Comparison of ENCODE assay signal across 8 cellular contexts in genomic region chr4:75726577-75726976, GRCh38. TPM values are rescaled to one million over a fixed set of nuclear protein-coding genes. Genes with fewer than 3 reads are reported as not detected.
DNase-seq lines count a peak whose midpoint lies in the region; ATAC-seq and TF ChIP-seq lines count a peak whose summit lies in the region.

No MANE protein-coding gene starts in this region.

- H3K4me1 Mint-ChIP-seq in endothelial cell (ENCODE audit: unreplicated experiment) = peaks cover 23% of the 10 kb centered on the region

- no peaks in the 10 kb centered on the region for H3K9me3 Mint-ChIP-seq in endothelial cell (ENCODE audit: unreplicated experiment)

- H3K9ac ChIP-seq in OCI-LY3 (ENCODE audit: low read length) = no peak overlapping the region

- H3K27me3 ChIP-seq in OCI-LY3 (ENCODE audit: low read depth, low read length) (no peaks in the 10 kb centered on the region), psoas muscle (ENCODE audit: insufficient read depth in 3 of 3, low read length in 2 of 3) (no peaks in the 10 kb centered on the region)

- H3K27ac ChIP-seq in OCI-LY3 (ENCODE audit: low read length) (no peak overlapping the region), psoas muscle (peak overlapping the region; percentile 99)

- ATAC-seq in psoas muscle (no peak), HG03139 (IDR thresholded peaks at IDR 0.05; ENCODE audit: unreplicated experiment) (no peak), GM19455 (IDR thresholded peaks at IDR 0.05; ENCODE audit: unreplicated experiment) (no peak)

- H3K79me2 ChIP-seq in OCI-LY3 (ENCODE audit: low read length) = peaks cover 79% of the 10 kb centered on the region

- H3K36me3 ChIP-seq in OCI-LY3 (replicated peaks; ENCODE audit: low read depth, low read length) (peaks cover 4% of the 10 kb centered on the region), psoas muscle (ENCODE audit: insufficient read depth in 1 of 2, low read depth in 1 of 2) (peaks cover 0 to 2% of the 10 kb centered on the region in 2 donors)

- intact Hi-C loops in psoas muscle (cut with DNase I) = no loop called here

- H3K4me3 ChIP-seq in OCI-LY3 (ENCODE audit: low read length) (peak overlapping the region; percentile 19; the same call in 1 of the 2 replicates), psoas muscle (peak overlapping the region; percentile 92)

- H3K36me3 Mint-ChIP-seq in endothelial cell (ENCODE audit: low read depth, unreplicated experiment) = no peaks in the 10 kb centered on the region

- WGBS in psoas muscle, 3 donors = 39 to 49% (median 41%) methylated on average over 3 of the region's 3 CpGs

- peak overlapping the region; percentile 68 for H3K4me3 Mint-ChIP-seq in endothelial cell (ENCODE audit: unreplicated experiment)

- peaks cover 13% of the 10 kb centered on the region for H4K20me1 ChIP-seq in OCI-LY3 (ENCODE audit: insufficient read depth, low read length)

- peak overlapping the region; percentile 15 for H3K27ac Mint-ChIP-seq in endothelial cell (ENCODE audit: unreplicated experiment)

- H3K4me2 ChIP-seq in OCI-LY3 (ENCODE audit: low read length) = peak overlapping the region; percentile 41

- H3K27me3 Mint-ChIP-seq in endothelial cell (ENCODE audit: unreplicated experiment) = peaks cover 10% of the 10 kb centered on the region

- TF ChIP-seq CTCF in OCI-LY3 (IDR thresholded peaks at IDR 0.05; ENCODE audit: low read depth, low read length) (no peak), endothelial cell (IDR thresholded peaks at IDR 0.05; ENCODE audit: unreplicated experiment) (no peak), psoas muscle (IDR thresholded peaks at IDR 0.05) (no peak)

- H3K4me1 ChIP-seq in OCI-LY3 (ENCODE audit: low read length) (peaks cover 29% of the 10 kb centered on the region), psoas muscle (peaks cover 49% of the 10 kb centered on the region)

- DNase-seq in GM03348 (ENCODE audit: low spot score) (peak; percentile 20), endothelial cell (ENCODE audit: low spot score) (no peak), psoas muscle (no peak), NCI-H82 (lab: John Stamatoyannopoulos, UW) (no peak), NOMO-1 (lab: John Stamatoyannopoulos, UW; ENCODE audit: unreplicated experiment in 2 of 2) (no peak)

- H3K9me3 ChIP-seq in OCI-LY3 (ENCODE audit: insufficient read depth, low read length) = no peaks in the 10 kb centered on the region
- no peaks in the 10 kb centered on the region for H3K9me3 ChIP-seq in psoas muscle

- no peak overlapping the region for H2AFZ ChIP-seq in OCI-LY3 (ENCODE audit: low read depth, low read length)

RNA-seq across cellular contexts. Expression of gene USO1, which starts 2.2 kb away (rescaled TPM):
- total RNA-seq in endothelial cell (ENCODE audit: unreplicated experiment) (48.5 TPM), psoas muscle (100 to 1,000 TPM; 175 to 210 (median 180) TPM)
- polyA plus RNA-seq in psoas muscle = 100 to 1,000 TPM in 2 of 3 donors, 10 to 100 TPM in 1; 49.5 to 224 (median 136) TPM

RNA-seq across cellular contexts. Expression of gene G3BP2, which starts 53.4 kb away (rescaled TPM):
- 209 TPM for total RNA-seq in endothelial cell (ENCODE audit: unreplicated experiment)
- total RNA-seq in psoas muscle = 100 to 1,000 TPM; 126 to 219 (median 156) TPM
- 100 to 1,000 TPM in 1 of 3 donors, 10 to 100 TPM in 2; 34.8 to 145 (median 39.5) TPM for polyA plus RNA-seq in psoas muscle
